Comparison of ENCODE assay signal across 1 cellular context in genomic region chr22:19222242-19223005, GRCh38.
A peak's percentile ranks its signal among the peaks of the same experiment; 100 is the strongest.
TF ChIP-seq lines count a peak whose summit lies in the region.

No MANE protein-coding gene starts in this region.

TF ChIP-seq in K562, 482 proteins besides CTCF, POLR2A, EP300 and RAD21 (continued from another document):
- no peak for TF ChIP-seq ETS2 (tag; IDR thresholded peaks at IDR 0.05; ENCODE audit: borderline replicate concordance, poor library complexity, severe bottlenecking)
- TF ChIP-seq IRF2 (CRISPR knock-in tag; IDR thresholded peaks at IDR 0.05), result peak; percentile 89; the same call in 1 of the 2 replicates
- TF ChIP-seq SIN3B (IDR thresholded peaks at IDR 0.05; ENCODE audit: low read depth), result no peak
- TF ChIP-seq FOXA3 (CRISPR knock-in tag; conservative IDR thresholded peaks at IDR 0.05 in 1 of 2, IDR thresholded peaks at IDR 0.05 in 1 of 2), result peak in 1 of 2 experiments; percentile 38; a peak in 1 of 4 replicates
- TF ChIP-seq E2F5 (CRISPR knock-in tag; IDR thresholded peaks at IDR 0.05), result 0 out of 2 replicates have a peak, but pooled peaks have one; percentile 18
- 0 out of 2 replicates have a peak, but pooled peaks have one; percentile 67 for TF ChIP-seq NR3C1 (CRISPR knock-in tag; IDR thresholded peaks at IDR 0.05)
- peak; percentile 25; the same call in 1 of the 2 replicates for TF ChIP-seq TFAP4 (CRISPR knock-in tag; IDR thresholded peaks at IDR 0.05; ENCODE audit: borderline replicate concordance)
- no peak for TF ChIP-seq PBX2 (CRISPR knock-in tag; IDR thresholded peaks at IDR 0.05; ENCODE audit: low read depth)
- TF ChIP-seq PBX2 (tag; conservative IDR thresholded peaks at IDR 0.05; ENCODE audit: low read depth), result no peak
- TF ChIP-seq RNF2 (IDR thresholded peaks at IDR 0.05), result no peak
- no peak for TF ChIP-seq EP400 (IDR thresholded peaks at IDR 0.05)
- 0 out of 2 replicates have a peak, but pooled peaks have one; percentile 53 for TF ChIP-seq E2F4 (CRISPR knock-in tag; IDR thresholded peaks at IDR 0.05; ENCODE audit: low read depth)
- no peak for TF ChIP-seq MIER1 (IDR thresholded peaks at IDR 0.05; ENCODE audit: low read depth)
- no peak for TF ChIP-seq CBX2 (IDR thresholded peaks at IDR 0.05; ENCODE audit: insufficient read depth, low read length, poor library complexity, severe bottlenecking)
- TF ChIP-seq SRSF7 (optimal IDR thresholded peaks at IDR 0.05; ENCODE audit: low read depth, low read length), result no peak
- TF ChIP-seq TCF7 (IDR thresholded peaks at IDR 0.05; ENCODE audit: borderline replicate concordance), result no peak
- no peak for TF ChIP-seq TAF15 (IDR thresholded peaks at IDR 0.05; ENCODE audit: low read depth, low read length)
- TF ChIP-seq AFF4 (CRISPR knock-in tag; IDR thresholded peaks at IDR 0.05), result no peak
- no peak for TF ChIP-seq KDM4B (IDR thresholded peaks at IDR 0.05; ENCODE audit: borderline replicate concordance in 2 of 2, low read depth in 1 of 2)
- no peak for TF ChIP-seq SMC3 (conservative IDR thresholded peaks at IDR 0.05; ENCODE audit: insufficient read depth, low read depth, low read length)
